32 cellular contexts compared by ENCODE assay signal in genomic region chr12:5064913-5065490, GRCh38. TPM values are rescaled to one million over a fixed set of nuclear protein-coding genes. Genes with fewer than 3 reads are reported as not detected.
"Had no signal": no experiment of that assay in that cellular context is flagged by ENCODE, and none has a peak within 500 bp of the region (broad histone marks: within the 10 kb centered on the region; RNA-seq: fewer than 3 reads in every experiment).

No MANE protein-coding gene starts in this region.

- H3K4me1 Mint-ChIP-seq: stimulated activated naive CD8-positive, alpha-beta T cell treated with anti-CD3 and anti-CD28 coated beads, Interleukin-15, amount 100 ng/mL, for 72 hours had no signal

- H3K79me2 ChIP-seq: parathyroid adenoma had no signal

- DNase-seq: effector CD8-positive, alpha-beta T cell; endodermal cell; foreskin fibroblast; gastrocnemius medialis; head of caudate nucleus; left lung; mesenchymal stem cell; mucosa of descending colon; naive B cell; stimulated activated CD4-positive, alpha-beta T cell treated with anti-CD3 and anti-CD28 coated beads, Interleukin-12 subunit alpha, Interleukin-12 subunit beta, amount 100 ng/mL, for 4 hours; stimulated activated CD4-positive, alpha-beta T cell treated with anti-CD3 and anti-CD28 coated beads, Interleukin-1b, Interleukin-23, amount 100 ng/mL, for 48 hours; stimulated activated CD4-positive, alpha-beta T cell treated with anti-CD3 and anti-CD28 coated beads, Interleukin-4, amount 100 ng/mL, for 1 hour; stimulated activated CD8-positive, alpha-beta memory T cell treated with anti-CD3 and anti-CD28 coated beads, Interleukin-4, amount 100 ng/mL, for 48 hours; stimulated activated naive CD4-positive, alpha-beta T cell; stimulated activated naive CD8-positive, alpha-beta T cell treated with anti-CD3 and anti-CD28 coated beads, Interleukin-15, amount 100 ng/mL, for 72 hours; upper lobe of left lung; uterus had no signal

- ATAC-seq: esophagus mucosa; gastrocnemius medialis; left lung; mucosa of descending colon; natural killer cell treated with Interleukin-12 subunit alpha and Interleukin-12 subunit beta and Interleukin-15 and Interleukin-18, amount 100 ng/mL, for 72 hours; sciatic nerve; stimulated activated naive CD8-positive, alpha-beta T cell treated with anti-CD3 and anti-CD28 coated beads, Interleukin-15, amount 100 ng/mL, for 72 hours had no signal

- H3K36me3 ChIP-seq: gastrocnemius medialis, left lung, neural progenitor cell, suprapubic skin, upper lobe of left lung, uterus had no signal

- FAIRE-seq: colon, keratinocyte had no signal

- H3K4me3 Mint-ChIP-seq: endodermal cell; mesothelial cell of epicardium; naive B cell; natural killer cell treated with Interleukin-12 subunit alpha and Interleukin-12 subunit beta and Interleukin-15 and Interleukin-18, amount 100 ng/mL, for 72 hours; neural progenitor cell; stimulated activated naive CD8-positive, alpha-beta T cell treated with anti-CD3 and anti-CD28 coated beads, Interleukin-15, amount 100 ng/mL, for 72 hours had no signal

- H3K36me3 Mint-ChIP-seq: mesothelial cell of epicardium; natural killer cell treated with Interleukin-12 subunit alpha and Interleukin-12 subunit beta and Interleukin-15 and Interleukin-18, amount 100 ng/mL, for 72 hours; neural progenitor cell had no signal

- H3K9me3 Mint-ChIP-seq: endodermal cell; mesothelial cell of epicardium; natural killer cell treated with Interleukin-12 subunit alpha and Interleukin-12 subunit beta and Interleukin-15 and Interleukin-18, amount 100 ng/mL, for 72 hours; neural progenitor cell; stimulated activated naive CD8-positive, alpha-beta T cell treated with anti-CD3 and anti-CD28 coated beads, Interleukin-15, amount 100 ng/mL, for 72 hours had no signal

- H3K9ac ChIP-seq: neural progenitor cell, parathyroid adenoma had no signal

- H3K9me3 ChIP-seq: gastrocnemius medialis, left lung, mucosa of descending colon, suprapubic skin, upper lobe of left lung, uterus had no signal

- H3K4me3 ChIP-seq: gastrocnemius medialis, left lung, mucosa of descending colon, neural progenitor cell, smooth muscle cell, suprapubic skin, upper lobe of left lung, uterus had no signal

- H3K4me1 ChIP-seq: gastrocnemius medialis, left lung, parathyroid adenoma, suprapubic skin, upper lobe of left lung, uterus had no signal

- H3K4me2 ChIP-seq: neural progenitor cell, smooth muscle cell had no signal

- H2AFZ ChIP-seq: neural progenitor cell, parathyroid adenoma had no signal

- H3K27me3 ChIP-seq: gastrocnemius medialis, neural progenitor cell, upper lobe of left lung, uterus had no signal

- H3K27ac ChIP-seq: epithelial cell of prostate, gastrocnemius medialis, left lung, neural progenitor cell, parathyroid adenoma, suprapubic skin, upper lobe of left lung, uterus had no signal

- H3K27ac Mint-ChIP-seq: endodermal cell; mesothelial cell of epicardium; naive B cell; natural killer cell treated with Interleukin-12 subunit alpha and Interleukin-12 subunit beta and Interleukin-15 and Interleukin-18, amount 100 ng/mL, for 72 hours; neural progenitor cell; progenitor cell of endocrine pancreas; stimulated activated naive CD8-positive, alpha-beta T cell treated with anti-CD3 and anti-CD28 coated beads, Interleukin-15, amount 100 ng/mL, for 72 hours had no signal

RNA-seq across cellular contexts. Expression of gene KCNA5, which starts 21.3 kb away (rescaled TPM):
- total RNA-seq: endodermal cell; esophagus mucosa; glomerular endothelial cell; lung microvascular endothelial cell; natural killer cell treated with Interleukin-12 subunit alpha and Interleukin-12 subunit beta and Interleukin-15 and Interleukin-18, amount 100 ng/mL, for 72 hours; osteoblast; smooth muscle cell had no signal
- polyA plus RNA-seq: keratinocyte, smooth muscle cell had no signal
